ENCODE assay signal across 36 cellular contexts in genomic region chr5:174827521-174827920, GRCh38.
A peak's percentile ranks its signal among the peaks of the same experiment; 100 is the strongest.
DNase-seq lines count a peak whose midpoint lies in the region; ATAC-seq and TF ChIP-seq lines count a peak whose summit lies in the region.
"Had no signal": no experiment of that assay in that cellular context is flagged by ENCODE, and none has a peak within 500 bp of the region (broad histone marks: within the 10 kb centered on the region; RNA-seq: fewer than 3 reads in every experiment).

No MANE protein-coding gene starts in this region.

- no peaks in the 10 kb centered on the region for H3K36me3 ChIP-seq in mammary epithelial cell (ENCODE audit: insufficient read depth, low read length)
- no peaks in the 10 kb centered on the region for H3K36me3 ChIP-seq in gastroesophageal sphincter
- H3K36me3 ChIP-seq: adrenal gland, BLaER1, cardiac muscle cell, left lung, pancreas, right atrium auricular region, thoracic aorta had no signal

- H3K4me3 ChIP-seq in mammary epithelial cell (replicated peaks in 1 of 3; ENCODE audit: insufficient read depth in 1 of 3, low read depth in 2 of 3, low read length in 3 of 3) (no peak overlapping the region), gastroesophageal sphincter (no peak overlapping the region), dorsolateral prefrontal cortex (no peak overlapping the region)
- H3K4me3 ChIP-seq: adrenal gland, BLaER1, cardiac muscle cell, GM12878, left lung, pancreas, right atrium auricular region, thoracic aorta had no signal

- no peaks in the 10 kb centered on the region for H4K20me1 ChIP-seq in mammary epithelial cell (ENCODE audit: insufficient read depth, low read length)
- H4K20me1 ChIP-seq: BLaER1 had no signal

- H3K4me1 Mint-ChIP-seq in MCF 10A (ENCODE audit: insufficient read depth, unreplicated experiment), result peaks cover 35% of the 10 kb centered on the region
- H3K4me1 Mint-ChIP-seq in chondrocyte (ENCODE audit: low read depth), result peaks cover 55% of the 10 kb centered on the region
- no peaks in the 10 kb centered on the region for H3K4me1 Mint-ChIP-seq in activated T-helper 17 cell treated with anti-CD3 and anti-CD28 coated beads, Interleukin-2, amount 50 U/mL, for 72 hours
- H3K4me1 Mint-ChIP-seq: immature natural killer cell, T-helper 17 cell had no signal

- TF ChIP-seq EP300 in gastroesophageal sphincter (IDR thresholded peaks at IDR 0.05), result no peak

- H3K79me2 ChIP-seq in mammary epithelial cell (ENCODE audit: insufficient read depth, low read length), result no peaks in the 10 kb centered on the region

- peaks cover 5% of the 10 kb centered on the region for H3K9me3 ChIP-seq in mammary epithelial cell (replicated peaks; ENCODE audit: insufficient read depth, low read length)
- H3K9me3 ChIP-seq in gastroesophageal sphincter, result no peaks in the 10 kb centered on the region
- H3K9me3 ChIP-seq: adrenal gland, BLaER1, Caco-2, left lung, pancreas, right atrium auricular region, SK-N-SH, thoracic aorta had no signal

- BruUV-seq in MCF 10A (replicated peaks; lab: Mats Ljungman, UMichigan) (no TSS peak), mammary epithelial cell (replicated peaks; lab: Mats Ljungman, UMichigan) (no TSS peak)

- H3K9me3 Mint-ChIP-seq in MCF 10A (ENCODE audit: unreplicated experiment) (peaks cover 8% of the 10 kb centered on the region), chondrocyte (ENCODE audit: low read depth) (peaks cover 5% of the 10 kb centered on the region)
- no peaks in the 10 kb centered on the region for H3K9me3 Mint-ChIP-seq in activated T-helper 17 cell treated with anti-CD3 and anti-CD28 coated beads, Interleukin-2, amount 50 U/mL, for 72 hours
- H3K9me3 Mint-ChIP-seq: activated T-cell treated with anti-CD3 and anti-CD28 coated beads, Interleukin-2, amount 50 U/mL, for 4 hours; nephron had no signal

- in situ Hi-C loops in mammary epithelial cell (cut with MboI; ENCODE audit: low sequenced_read_pairs in 2 of 2), result no loop called here

- H3K4me3 Mint-ChIP-seq in MCF 10A (ENCODE audit: unreplicated experiment) (peak overlapping the region; percentile 7), chondrocyte (ENCODE audit: unreplicated experiment) (no peak overlapping the region)
- no peak overlapping the region for H3K4me3 Mint-ChIP-seq in activated T-helper 17 cell treated with anti-CD3 and anti-CD28 coated beads, Interleukin-2, amount 50 U/mL, for 72 hours
- H3K4me3 Mint-ChIP-seq: activated T-cell treated with anti-CD3 and anti-CD28 coated beads, Interleukin-2, amount 50 U/mL, for 4 hours; immature natural killer cell; nephron; T-helper 17 cell had no signal

- POLR2A ChIA-PET in MCF 10A (lab: Yijun Ruan, JAX), result interaction anchor here (0.7 to 2.0 kb wide), 3 partner anchors 11 to 547 kb away, joined by 3 to 8 read pairs (median 4); no protein-coding TSS in a partner anchor

- H3K36me3 Mint-ChIP-seq in MCF 10A (ENCODE audit: insufficient read depth, unreplicated experiment) (no peaks in the 10 kb centered on the region), chondrocyte (ENCODE audit: low read depth) (no peaks in the 10 kb centered on the region)
- H3K36me3 Mint-ChIP-seq in activated T-helper 17 cell treated with anti-CD3 and anti-CD28 coated beads, Interleukin-2, amount 50 U/mL, for 72 hours (ENCODE audit: low read depth), result no peaks in the 10 kb centered on the region
- H3K36me3 Mint-ChIP-seq: immature natural killer cell had no signal

- CTCF ChIA-PET in MCF 10A (lab: Yijun Ruan, JAX), result interaction anchor here (0.8 to 1.5 kb wide), 3 partner anchors 10 to 393 kb away, joined by 3 to 5 read pairs (median 3); no protein-coding TSS in a partner anchor
- CTCF ChIA-PET in mammary epithelial cell (lab: Charles Lee; ENCODE audit: low non-redundant PET), result no interaction called here

- DNase-seq in MCF 10A (ENCODE audit: unreplicated experiment) (peak; percentile 55), mammary epithelial cell (no peak), chondrocyte (ENCODE audit: low spot score) (no peak), NCI-H1092 treated with DMSO at 0.1 percent for 48 hours (lab: John Stamatoyannopoulos, UW) (no peak), dorsolateral prefrontal cortex (no peak)
- DNase-seq: activated CD4-positive, alpha-beta T cell treated with anti-CD3 and anti-CD28 coated beads for 48 hours; activated naive CD4-positive, alpha-beta T cell; activated T-cell treated with anti-CD3 and anti-CD28 coated beads, Interleukin-2, amount 50 U/mL, for 4 hours; adrenal gland; Caco-2; dermis blood vessel endothelial cell; DMS79 treated with DMSO at 0.1 percent for 48 hours; H7; hippocampal formation; immature natural killer cell; left lung; midbrain; NCI-H187 treated with DMSO at 0.1 percent for 48 hours; NCI-H69; pancreas; SK-N-SH; stimulated activated CD4-positive, alpha-beta T cell treated with anti-CD3 and anti-CD28 coated beads, Interleukin-12 subunit alpha, Interleukin-12 subunit beta, amount 100 ng/mL, for 4 hours; stimulated activated CD4-positive, alpha-beta T cell treated with anti-CD3 and anti-CD28 coated beads, Interleukin-4, amount 100 ng/mL, for 24 hours; stimulated activated naive CD4-positive, alpha-beta T cell; T-helper 17 cell had no signal

- WGBS in mammary epithelial cell (ENCODE audit: low coverage, missing lambda C conversion rate), result 63% methylated on average over 6 of the region's 6 CpGs
- WGBS in gastroesophageal sphincter (ENCODE audit: low coverage in 1 of 2), 2 donors, result 31 to 36% methylated on average over 6 of the region's 6 CpGs

- no peak for ATAC-seq in gastroesophageal sphincter
- ATAC-seq in activated T-helper 17 cell treated with anti-CD3 and anti-CD28 coated beads, Interleukin-2, amount 50 U/mL, for 72 hours (replicated peaks), result no peak
- ATAC-seq in HG02610 (IDR thresholded peaks at IDR 0.05; ENCODE audit: unreplicated experiment), result no peak
- ATAC-seq: activated T-cell treated with anti-CD3 and anti-CD28 coated beads, Interleukin-2, amount 50 U/mL, for 4 hours; GM12878; left lung; pancreas; T-helper 17 cell had no signal

- TF ChIP-seq CTCF in MCF 10A (IDR thresholded peaks at IDR 0.05; ENCODE audit: unreplicated experiment) (no peak), mammary epithelial cell (conservative IDR thresholded peaks at IDR 0.05 in 1 of 2, IDR thresholded peaks at IDR 0.05 in 1 of 2; ENCODE audit: extremely low read depth in 1 of 2, insufficient read depth in 1 of 2, low read depth in 1 of 2, low read length in 2 of 2) (no peak), chondrocyte (IDR thresholded peaks at IDR 0.05) (no peak), gastroesophageal sphincter (IDR thresholded peaks at IDR 0.05) (no peak), dorsolateral prefrontal cortex (IDR thresholded peaks at IDR 0.05 in 54 of 56, conservative IDR thresholded peaks at IDR 0.05 in 2 of 56; ENCODE audit: low read depth in 1 of 56, partially characterized antibody in 56 of 56) (no peak)

- no peak overlapping the region for H3K27ac ChIP-seq in mammary epithelial cell (ENCODE audit: insufficient read depth, low read depth, low read length)
- peak overlapping the region in 3 of 4 donors; percentile 11 to 55 (median 50) for H3K27ac ChIP-seq in gastroesophageal sphincter
- H3K27ac ChIP-seq in dorsolateral prefrontal cortex, result no peak overlapping the region
- H3K27ac ChIP-seq: 22Rv1, adrenal gland, BLaER1, cardiac muscle cell, KMS-11, left lung, pancreas, right atrium auricular region, thoracic aorta had no signal

- H3K4me1 ChIP-seq in mammary epithelial cell (ENCODE audit: insufficient read depth, low read length) (no peaks in the 10 kb centered on the region), gastroesophageal sphincter (peaks cover 0 to 12% (median 0%) of the 10 kb centered on the region in 3 donors)
- H3K4me1 ChIP-seq: adrenal gland, BLaER1, Caco-2, left lung, pancreas, right atrium auricular region had no signal

- H3K27me3 Mint-ChIP-seq in MCF 10A (ENCODE audit: insufficient read depth, unreplicated experiment) (no peaks in the 10 kb centered on the region), chondrocyte (ENCODE audit: low read depth) (no peaks in the 10 kb centered on the region)
- H3K27me3 Mint-ChIP-seq in activated T-helper 17 cell treated with anti-CD3 and anti-CD28 coated beads, Interleukin-2, amount 50 U/mL, for 72 hours, result peaks cover 9% of the 10 kb centered on the region

- dilution Hi-C loops in mammary epithelial cell (cut with HindIII; ENCODE audit: low sequenced_read_pairs), result no loop called here

- intact Hi-C loops in MCF 10A (cut with micrococcal nuclease), result no loop called here
- intact Hi-C loops in mammary epithelial cell (cut with micrococcal nuclease), result no loop called here
- intact Hi-C loops in dorsolateral prefrontal cortex (cut with DNase I), result no loop called here

- H3K27me3 ChIP-seq in mammary epithelial cell (ENCODE audit: insufficient read depth, low read length), result no peaks in the 10 kb centered on the region
- no peaks in the 10 kb centered on the region for H3K27me3 ChIP-seq in gastroesophageal sphincter
- peaks cover 0 to 6% (median 0%) of the 10 kb centered on the region in 45 donors for H3K27me3 ChIP-seq in dorsolateral prefrontal cortex
- H3K27me3 ChIP-seq: adrenal gland, BLaER1, cardiac muscle cell, left lung, pancreas, right atrium auricular region had no signal

- no peak overlapping the region for H3K9ac ChIP-seq in mammary epithelial cell (ENCODE audit: insufficient read depth, low read length)
- H3K9ac ChIP-seq: BLaER1, KMS-11, SK-N-SH had no signal

- H3K27ac Mint-ChIP-seq in MCF 10A (ENCODE audit: low read depth, unreplicated experiment), result peak overlapping the region; percentile 68
- H3K27ac Mint-ChIP-seq in chondrocyte (ENCODE audit: unreplicated experiment), result peak overlapping the region; percentile 76
- H3K27ac Mint-ChIP-seq in activated T-helper 17 cell treated with anti-CD3 and anti-CD28 coated beads, Interleukin-2, amount 50 U/mL, for 72 hours, result no peak overlapping the region
- H3K27ac Mint-ChIP-seq: immature natural killer cell, nephron, T-helper 17 cell had no signal

- H2AFZ ChIP-seq in mammary epithelial cell (ENCODE audit: low read depth, low read length), result no peak overlapping the region

- H3K4me2 ChIP-seq in mammary epithelial cell (ENCODE audit: insufficient read depth, low read depth, low read length), result no peak overlapping the region
- H3K4me2 ChIP-seq: BLaER1, KMS-11, SK-N-SH had no signal

- no peak for TF ChIP-seq POLR2A in gastroesophageal sphincter (IDR thresholded peaks at IDR 0.05)

Comparison
In these comparisons a context has a peak if more than half of its experiments do, and no peak if none do; other contexts are left out.
1. H3K27ac ChIP-seq: peak in gastroesophageal sphincter (3 of 4); none in mammary epithelial cell (single experiment) and dorsolateral prefrontal cortex (0 of 59).